Comparison of ENCODE assay signal across 7 cellular contexts in genomic region chr14:58072288-58073071, GRCh38.
DNase-seq lines count a peak whose midpoint lies in the region; TF ChIP-seq lines count a peak whose summit lies in the region.

No MANE protein-coding gene starts in this region.

- H3K4me1 Mint-ChIP-seq in HFFc6 (ENCODE audit: low read depth), result peaks cover 9% of the 10 kb centered on the region
- H3K4me1 Mint-ChIP-seq in MCF 10A (ENCODE audit: insufficient read depth, unreplicated experiment), result peaks cover 1% of the 10 kb centered on the region

- no peak overlapping the region for H3K27ac Mint-ChIP-seq in HFFc6
- H3K27ac Mint-ChIP-seq in MCF 10A (ENCODE audit: low read depth, unreplicated experiment), result no peak overlapping the region

- H3K36me3 Mint-ChIP-seq in HFFc6 (ENCODE audit: low read depth) (no peaks in the 10 kb centered on the region), MCF 10A (ENCODE audit: insufficient read depth, unreplicated experiment) (peaks cover 19% of the 10 kb centered on the region)

- H3K9me3 Mint-ChIP-seq in HFFc6, result no peaks in the 10 kb centered on the region
- no peaks in the 10 kb centered on the region for H3K9me3 Mint-ChIP-seq in MCF 10A (ENCODE audit: unreplicated experiment)

- POLR2A ChIA-PET in MCF 10A (lab: Yijun Ruan, JAX), result interaction anchor here (0.6 to 2.0 kb wide), 4 partner anchors 10 to 380 kb away, joined by 3 to 5 read pairs (median 4); no protein-coding TSS in a partner anchor

- TF ChIP-seq CTCF in GM10266 (IDR thresholded peaks at IDR 0.05; ENCODE audit: control insufficient read depth, insufficient read depth, low read depth, missing control alignments) (peak; percentile 71), HFFc6 (IDR thresholded peaks at IDR 0.05) (peak; percentile 87), MCF 10A (IDR thresholded peaks at IDR 0.05; ENCODE audit: unreplicated experiment) (peak; percentile 59)

- intact Hi-C loops in MCF 10A (cut with micrococcal nuclease), result loop anchor here (1.0 to 2.0 kb wide), 4 partner anchors 201 to 585 kb away; no protein-coding TSS in a partner anchor

- H3K4me3 Mint-ChIP-seq in HFFc6 (no peak overlapping the region), MCF 10A (ENCODE audit: unreplicated experiment) (no peak overlapping the region)

- CTCF ChIA-PET in MCF 10A (lab: Yijun Ruan, JAX), result interaction anchor here (0.6 to 9.1 kb wide), 47 partner anchors 9 to 675 kb away, joined by 3 to 93 read pairs (median 3); partner anchors contain the start of gene CCDC198

- BruUV-seq in MCF 10A (replicated peaks; lab: Mats Ljungman, UMichigan), result no TSS peak

- peak; percentile 42 for DNase-seq in GM10266 (ENCODE audit: extremely low spot score)
- peak; percentile 57 for DNase-seq in HFFc6
- peak; percentile 43 for DNase-seq in NCI-H1048 (lab: John Stamatoyannopoulos, UW)
- peak; percentile 71 for DNase-seq in SK-N-DZ (ENCODE audit: low spot score)
- peak; percentile 79 for DNase-seq in MCF 10A (ENCODE audit: unreplicated experiment)
- peak; percentile 78 for DNase-seq in inferior parietal cortex (ENCODE audit: extremely low spot score)
- peak; percentile 55 for DNase-seq in stimulated activated CD4-positive, alpha-beta T cell treated with anti-CD3 and anti-CD28 coated beads, Interleukin-15, amount 100 ng/mL, for 24 hours

- H3K27me3 Mint-ChIP-seq in HFFc6 (ENCODE audit: insufficient read depth) (peaks cover 6% of the 10 kb centered on the region), MCF 10A (ENCODE audit: insufficient read depth, unreplicated experiment) (no peaks in the 10 kb centered on the region)

Comparison
In these comparisons a context has a peak if more than half of its experiments do, and no peak if none do; other contexts are left out.
1. Peak in every context shown above with its lines: DNase-seq.